22 cellular contexts compared by ENCODE assay signal in genomic region chr2:20433249-20433648, GRCh38.
"Had no signal": no experiment of that assay in that cellular context is flagged by ENCODE, and none has a peak within 500 bp of the region (broad histone marks: within the 10 kb centered on the region; RNA-seq: fewer than 3 reads in every experiment).

No MANE protein-coding gene starts in this region.

- H3K27ac Mint-ChIP-seq: activated CD8-positive, alpha-beta T cell treated with anti-CD3 and anti-CD28 coated beads for 36 hours; activated T-cell treated with anti-CD3 and anti-CD28 coated beads, Interleukin-2, amount 50 U/mL, for 24 hours; natural killer cell; stimulated activated memory B cell treated with anti-CD40 and anti-IgM and Interleukin-4, amounts not matched to agents 10 μg/mL and 1 μg/mL and 100 μg/mL, for 72 hours had no signal

- H3K36me3 ChIP-seq: breast epithelium, esophagus squamous epithelium, heart right ventricle, lower lobe of right lung, tibial nerve had no signal

- H3K27me3 Mint-ChIP-seq: dendritic cell treated with granulocyte-macrophage colony-stimulating factor and Interleukin-4, amounts not matched to agents 40 ng/mL and 50 ng/mL, for 4 days had no signal

- H3K27ac ChIP-seq: breast epithelium, epithelial cell of prostate, esophagus squamous epithelium, heart right ventricle, lower lobe of right lung, tibial nerve, VCaP had no signal

- H3K36me3 Mint-ChIP-seq: activated naive CD4-positive, alpha-beta T cell treated with anti-CD3 and anti-CD28 coated beads, Interleukin-2, amount 50 U/mL, for 72 hours; natural killer cell; stimulated activated memory B cell treated with anti-CD40 and anti-IgM and Interleukin-4, amounts not matched to agents 10 μg/mL and 1 μg/mL and 100 μg/mL, for 72 hours had no signal

- H3K4me3 Mint-ChIP-seq: activated CD8-positive, alpha-beta T cell treated with anti-CD3 and anti-CD28 coated beads for 36 hours; activated T-cell treated with anti-CD3 and anti-CD28 coated beads, Interleukin-2, amount 50 U/mL, for 24 hours; dendritic cell treated with granulocyte-macrophage colony-stimulating factor and Interleukin-4, amounts not matched to agents 40 ng/mL and 50 ng/mL, for 4 days; natural killer cell; stimulated activated memory B cell treated with anti-CD40 and anti-IgM and Interleukin-4, amounts not matched to agents 10 μg/mL and 1 μg/mL and 100 μg/mL, for 72 hours had no signal

- H3K9me3 Mint-ChIP-seq: activated CD8-positive, alpha-beta T cell treated with anti-CD3 and anti-CD28 coated beads for 36 hours; activated naive CD4-positive, alpha-beta T cell treated with anti-CD3 and anti-CD28 coated beads, Interleukin-2, amount 50 U/mL, for 72 hours; activated T-cell treated with anti-CD3 and anti-CD28 coated beads, Interleukin-2, amount 50 U/mL, for 24 hours; dendritic cell treated with granulocyte-macrophage colony-stimulating factor and Interleukin-4, amounts not matched to agents 40 ng/mL and 50 ng/mL, for 4 days; natural killer cell; stimulated activated memory B cell treated with anti-CD40 and anti-IgM and Interleukin-4, amounts not matched to agents 10 μg/mL and 1 μg/mL and 100 μg/mL, for 72 hours had no signal

- H3K9me3 ChIP-seq: breast epithelium, esophagus squamous epithelium, heart right ventricle, lower lobe of right lung, tibial nerve had no signal

- ATAC-seq: activated CD8-positive, alpha-beta T cell treated with anti-CD3 and anti-CD28 coated beads for 36 hours; activated naive CD4-positive, alpha-beta T cell treated with anti-CD3 and anti-CD28 coated beads, Interleukin-2, amount 50 U/mL, for 72 hours; lower lobe of right lung; natural killer cell; stimulated activated memory B cell treated with anti-CD40 and anti-IgM and Interleukin-4, amounts not matched to agents 10 μg/mL and 1 μg/mL and 100 μg/mL, for 72 hours had no signal

- DNase-seq: activated CD4-positive, alpha-beta T cell treated with anti-CD3 and anti-CD28 coated beads for 48 hours; activated CD8-positive, alpha-beta T cell treated with anti-CD3 and anti-CD28 coated beads for 36 hours; activated naive CD4-positive, alpha-beta T cell; activated T-cell treated with anti-CD3 and anti-CD28 coated beads, Interleukin-2, amount 50 U/mL, for 24 hours; central memory CD4-positive, alpha-beta T cell; esophagus squamous epithelium; foreskin melanocyte; heart right ventricle; kidney glomerular epithelial cell; lower lobe of right lung; mesenchymal stem cell; natural killer cell; stimulated activated CD4-positive, alpha-beta T cell treated with anti-CD3 and anti-CD28 coated beads, Interleukin-1b, Interleukin-23, amount 100 ng/mL, for 48 hours; stimulated activated CD4-positive, alpha-beta T cell treated with anti-CD3 and anti-CD28 coated beads, Interleukin-4, amount 100 ng/mL, for 4 hours had no signal

- H3K4me1 ChIP-seq: breast epithelium had no signal

- H3K27me3 ChIP-seq: breast epithelium, esophagus squamous epithelium, heart right ventricle, tibial nerve had no signal

- H3K4me3 ChIP-seq: breast epithelium, esophagus squamous epithelium, heart right ventricle, lower lobe of right lung, smooth muscle cell, tibial nerve had no signal
